ENCODE assay signal across 8 cellular contexts in the genomic region with DNA sequence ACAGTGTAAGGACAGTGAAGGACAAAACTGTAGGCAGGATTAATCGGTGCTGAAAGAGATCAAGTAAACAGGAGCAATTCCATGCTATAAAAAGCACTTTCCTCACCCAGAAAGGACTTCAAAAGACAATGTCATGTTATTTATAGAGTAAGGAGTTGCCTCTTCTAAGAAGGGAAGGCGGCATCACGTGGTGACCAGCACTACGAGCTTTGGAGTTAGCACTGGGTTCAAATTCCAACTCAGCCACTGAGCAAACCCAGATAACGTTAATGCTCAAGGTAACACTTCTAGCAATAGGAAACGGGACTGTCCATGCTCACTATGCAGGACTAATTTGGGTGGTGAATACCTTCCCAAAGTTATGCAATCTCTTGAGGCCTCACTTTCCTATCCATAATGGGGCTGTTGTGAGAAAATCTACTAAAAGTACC. TPM values are rescaled to one million over a fixed set of nuclear protein-coding genes. Genes with fewer than 3 reads are reported as not detected.
DNase-seq lines count a peak whose midpoint lies in the region; ATAC-seq, FAIRE-seq and TF ChIP-seq lines count a peak whose summit lies in the region.

No MANE protein-coding gene starts in this region.

- FAIRE-seq in GM12878 (lab: Jason Lieb, UNC), result no peak
- FAIRE-seq in HTR-8/SVneo (lab: Jason Lieb, UNC), result no peak

- no peaks in the 10 kb centered on the region for H4K20me1 ChIP-seq in GM12878 (ENCODE audit: control insufficient read depth, insufficient read depth)

- H3K9ac ChIP-seq in GM12878 (ENCODE audit: control insufficient read depth, insufficient read depth, low read length), result peak overlapping the region; percentile 81; the same call in 1 of the 2 replicates

- H3K4me3 ChIP-seq in GM12878, result peak overlapping the region; percentile 83
- H3K4me3 ChIP-seq in lower lobe of right lung, result peak overlapping the region; percentile 86
- peak overlapping the region; percentile 66 for H3K4me3 ChIP-seq in vagina

- 30% methylated on average over 6 of the region's 6 CpGs for WGBS in GM12878 (ENCODE audit: insufficient coverage, insufficient replicate concordance, low lambda C conversion rate, missing lambda C conversion rate)

- H3K79me2 ChIP-seq in GM12878 (ENCODE audit: control insufficient read depth, insufficient read depth, low read length), result peaks cover 22% of the 10 kb centered on the region

- TF ChIP-seq POLR2A in GM12878 (IDR thresholded peaks at IDR 0.05; ENCODE audit: low read depth, low read length) (no peak), vagina (IDR thresholded peaks at IDR 0.05) (no peak)

- H3K27ac ChIP-seq in GM12878 (ENCODE audit: control insufficient read depth, insufficient read depth) (peak overlapping the region; percentile 75), lower lobe of right lung (peak overlapping the region; percentile 76), vagina (peak overlapping the region; percentile 74)

- no peak for TF ChIP-seq RAD21 in GM12878 (IDR thresholded peaks at IDR 0.05; ENCODE audit: insufficient read depth, low read depth, low read length)

- no TSS peak for BruUV-seq in GM12878 (replicated peaks; lab: Mats Ljungman, UMichigan)

- peak overlapping the region; percentile 91 for H3K4me2 ChIP-seq in GM12878 (ENCODE audit: control insufficient read depth, insufficient read depth)

- no peaks in the 10 kb centered on the region for H3K27me3 ChIP-seq in GM12878 (replicated peaks in 1 of 2; ENCODE audit: control insufficient read depth in 2 of 2, insufficient read depth in 2 of 2, low read length in 1 of 2)
- H3K27me3 ChIP-seq in lower lobe of right lung (ENCODE audit: low read depth), result no peaks in the 10 kb centered on the region
- no peaks in the 10 kb centered on the region for H3K27me3 ChIP-seq in vagina

- RAD21 ChIA-PET in GM12878 (lab: Charles Lee; ENCODE audit: unreplicated experiment), result interaction anchor here (1.1 to 1.9 kb wide), 2 partner anchors 33 to 55 kb away, joined by 3 to 10 read pairs; a partner anchor contains a TSS

- DNase-seq in Right ventricle myocardium superior (no peak), left cardiac atrium (no peak), GM12878 (ENCODE audit: low read depth, low spot score) (no peak), lower lobe of right lung (no peak), vagina (ENCODE audit: extremely low spot score in 2 of 2) (no peak), NK-92 (lab: John Stamatoyannopoulos, UW; ENCODE audit: unreplicated experiment) (no peak), HTR-8/SVneo (ENCODE audit: insufficient read length, low spot score) (no peak)

- SMC1A ChIA-PET in GM12878 (lab: Charles Lee; ENCODE audit: uncharacterized antibody, unreplicated experiment), result interaction anchor here (1.0 to 1.8 kb wide), 5 partner anchors 9 to 97 kb away, joined by 3 to 9 read pairs (median 4); a partner anchor contains a TSS

- POLR2A ChIA-PET in GM12878 (lab: Charles Lee), result interaction anchor here (0.8 to 1.0 kb wide), 2 partner anchors 56 to 93 kb away, joined by 3 to 5 read pairs; a partner anchor contains a TSS

- TF ChIP-seq EP300 in GM12878 (IDR thresholded peaks at IDR 0.05; ENCODE audit: borderline replicate concordance in 1 of 2, control insufficient read depth in 1 of 2, low read depth in 2 of 2, low read length in 2 of 2), result no peak

- H3K36me3 ChIP-seq in GM12878 (ENCODE audit: control insufficient read depth in 2 of 2, insufficient read depth in 2 of 2, low read length in 1 of 2), result no peaks in the 10 kb centered on the region
- H3K36me3 ChIP-seq in lower lobe of right lung, result no peaks in the 10 kb centered on the region
- H3K36me3 ChIP-seq in vagina, result no peaks in the 10 kb centered on the region

- CTCF ChIA-PET in GM12878 (lab: Yijun Ruan, JAX), result interaction anchor here (1.0 to 2.0 kb wide), 2 partner anchors 53 to 55 kb away, joined by 3 to 7 read pairs; a partner anchor contains a TSS

- H3K9me3 ChIP-seq in GM12878 (replicated peaks; ENCODE audit: control insufficient read depth, insufficient read depth, low read length) (no peaks in the 10 kb centered on the region), lower lobe of right lung (no peaks in the 10 kb centered on the region), vagina (peaks cover 2% of the 10 kb centered on the region)

- peak overlapping the region; percentile 98 for H2AFZ ChIP-seq in GM12878 (ENCODE audit: control insufficient read depth, low read depth, low read length)

- H3K4me1 ChIP-seq in GM12878 (ENCODE audit: control insufficient read depth, insufficient read depth, low read length) (peaks cover 7% of the 10 kb centered on the region; the same call in 1 of the 2 replicates), lower lobe of right lung (peaks cover 24% of the 10 kb centered on the region), vagina (peaks cover 19% of the 10 kb centered on the region)

- in situ Hi-C loops in GM12878 (cut with MboI), result no loop called here

- TF ChIP-seq CTCF in GM12878 (IDR thresholded peaks at IDR 0.05 in 2 of 3, conservative IDR thresholded peaks at IDR 0.05 in 1 of 3; ENCODE audit: control insufficient read depth in 2 of 3, extremely low read depth in 1 of 3, insufficient read depth in 1 of 3, low read depth in 3 of 3, low read length in 3 of 3) (no peak), lower lobe of right lung (IDR thresholded peaks at IDR 0.05) (no peak), vagina (IDR thresholded peaks at IDR 0.05) (no peak)

- intact Hi-C loops in Right ventricle myocardium superior (cut with DNase I) (loop anchor here (10.0 kb wide), 1 partner anchor 51 kb away; no protein-coding TSS in a partner anchor), left cardiac atrium (cut with DNase I) (loop anchor here in 1 of 2 donors (2.0 kb wide), 1 partner anchor 55 kb away; a partner anchor contains a TSS), GM12878 (cut with micrococcal nuclease; ENCODE audit: unreplicated experiment) (no loop called here), lower lobe of right lung (cut with DNase I) (no loop called here), vagina (cut with DNase I) (no loop called here)

- ATAC-seq in Right ventricle myocardium superior (ENCODE audit: poor library complexity) (peak; percentile 12), left cardiac atrium (no peak), GM12878 (no peak), lower lobe of right lung (no peak), GM21381 (IDR thresholded peaks at IDR 0.05; ENCODE audit: unreplicated experiment) (no peak)

TF ChIP-seq in GM12878, 131 proteins besides CTCF, POLR2A, EP300 and RAD21 (continues in another document):
- TF ChIP-seq, protein P1, sequence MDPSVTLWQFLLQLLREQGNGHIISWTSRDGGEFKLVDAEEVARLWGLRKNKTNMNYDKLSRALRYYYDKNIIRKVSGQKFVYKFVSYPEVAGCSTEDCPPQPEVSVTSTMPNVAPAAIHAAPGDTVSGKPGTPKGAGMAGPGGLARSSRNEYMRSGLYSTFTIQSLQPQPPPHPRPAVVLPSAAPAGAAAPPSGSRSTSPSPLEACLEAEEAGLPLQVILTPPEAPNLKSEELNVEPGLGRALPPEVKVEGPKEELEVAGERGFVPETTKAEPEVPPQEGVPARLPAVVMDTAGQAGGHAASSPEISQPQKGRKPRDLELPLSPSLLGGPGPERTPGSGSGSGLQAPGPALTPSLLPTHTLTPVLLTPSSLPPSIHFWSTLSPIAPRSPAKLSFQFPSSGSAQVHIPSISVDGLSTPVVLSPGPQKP (IDR thresholded peaks at IDR 0.05; ENCODE audit: low read depth, low read length), result 0 out of 2 replicates have a peak, but pooled peaks have one; percentile 11

RNA-seq across cellular contexts. Expression of a gene that starts 0.7 kb away (rescaled TPM):
- total RNA-seq in Right ventricle myocardium superior, result 16.9 TPM
- total RNA-seq in left cardiac atrium, result 10 to 100 TPM in 1 of 2 donors, 1 to 10 TPM in 1; 7.6 to 11.1 TPM
- total RNA-seq in GM12878 (2013; cell fraction: nucleolus; rRNA removed), result 14.2 and 22.3 TPM in 2 replicates
- 5.1 and 8.0 TPM in 2 replicates for total RNA-seq in GM12878 (2014; rRNA removed)
- 7.5 and 8.3 TPM in 2 replicates for total RNA-seq in GM12878 (2014; rRNA removed; fragmentation: Illumina TruSeq; extraction: Trizol)
- 6.3 and 9.6 TPM in 2 replicates for total RNA-seq in GM12878 (2021)
- 0.68 TPM for polyA plus RNA-seq in GM12878 (2011; ENCODE audit: low read depth)
- 10.6 and 12.6 TPM in 2 replicates for polyA plus RNA-seq in GM12878 (2011; rRNA removed)
- polyA plus RNA-seq in GM12878 (2011; cell fraction: cytosol; rRNA removed), result 5.7 and 7.9 TPM in 2 replicates
- polyA plus RNA-seq in GM12878 (2011; cell fraction: nucleus; rRNA removed), result 4.9 and 5.7 TPM in 2 replicates
- polyA plus RNA-seq in GM12878 (2012), result 1.7 and 2.8 TPM in 2 replicates
- 8.5 TPM in 2 replicates for polyA plus RNA-seq in GM12878 (2014; fragmentation: Illumina TruSeq; extraction: Trizol)
- polyA plus RNA-seq in GM12878 (2014; fragmentation: Nextera tagmentation; extraction: Ambion mirVana), result 1 to 10 TPM; 1.9 to 2.4 TPM
- polyA plus RNA-seq in GM12878 (2014; rRNA removed), result 6.4 and 6.9 TPM in 2 replicates
- polyA plus RNA-seq in GM12878 (2016; fragmentation: Nextera tagmentation; extraction: Ambion mirVana), result 1 to 10 TPM; 3.6 to 3.7 TPM
- 15.0 and 16.0 TPM in 2 replicates for polyA minus RNA-seq in GM12878 (2011; rRNA and poly(A)+ RNA removed)
- 4.7 and 5.9 TPM in 2 replicates for polyA minus RNA-seq in GM12878 (2011; cell fraction: cytosol; rRNA and poly(A)+ RNA removed)
- 8.3 and 14.9 TPM in 2 replicates for polyA minus RNA-seq in GM12878 (2011; cell fraction: nucleus; rRNA and poly(A)+ RNA removed)
- 8.2 TPM for total RNA-seq in lower lobe of right lung
- total RNA-seq in vagina, result 10.3 TPM

RNA-seq across cellular contexts. Expression of a gene that starts 55.6 kb away (rescaled TPM):
- 2.6 TPM for total RNA-seq in Right ventricle myocardium superior
- total RNA-seq in left cardiac atrium, result 1 to 10 TPM; 1.6 to 4.0 TPM
- 46.8 and 49.1 TPM in 2 replicates for total RNA-seq in GM12878 (2013; cell fraction: nucleolus; rRNA removed)
- total RNA-seq in GM12878 (2014; rRNA removed), result 21.1 and 28.3 TPM in 2 replicates
- 52.4 and 52.8 TPM in 2 replicates for total RNA-seq in GM12878 (2014; rRNA removed; fragmentation: Illumina TruSeq; extraction: Trizol)
- 46.1 and 51.0 TPM in 2 replicates for total RNA-seq in GM12878 (2021)
- polyA plus RNA-seq in GM12878 (2011; ENCODE audit: low read depth), result 8.9 TPM
- polyA plus RNA-seq in GM12878 (2011; rRNA removed), result 16.5 and 32.4 TPM in 2 replicates
- 3.2 and 3.3 TPM in 2 replicates for polyA plus RNA-seq in GM12878 (2011; cell fraction: cytosol; rRNA removed)
- polyA plus RNA-seq in GM12878 (2011; cell fraction: nucleus; rRNA removed), result 11.1 and 13.2 TPM in 2 replicates
- 9.5 and 12.0 TPM in 2 replicates for polyA plus RNA-seq in GM12878 (2012)
- 37.5 and 46.7 TPM in 2 replicates for polyA plus RNA-seq in GM12878 (2014; fragmentation: Illumina TruSeq; extraction: Trizol)
- polyA plus RNA-seq in GM12878 (2014; fragmentation: Nextera tagmentation; extraction: Ambion mirVana), result 10 to 100 TPM; 28.2 to 59.4 TPM
- polyA plus RNA-seq in GM12878 (2014; rRNA removed), result 11.2 and 15.6 TPM in 2 replicates
- 10 to 100 TPM; 61.8 to 67.7 TPM for polyA plus RNA-seq in GM12878 (2016; fragmentation: Nextera tagmentation; extraction: Ambion mirVana)
- 26.1 and 32.1 TPM in 2 replicates for polyA minus RNA-seq in GM12878 (2011; rRNA and poly(A)+ RNA removed)
- 5.8 and 6.1 TPM in 2 replicates for polyA minus RNA-seq in GM12878 (2011; cell fraction: cytosol; rRNA and poly(A)+ RNA removed)
- polyA minus RNA-seq in GM12878 (2011; cell fraction: nucleus; rRNA and poly(A)+ RNA removed), result 10.0 and 12.6 TPM in 2 replicates
- total RNA-seq in lower lobe of right lung, result 6.7 TPM
- total RNA-seq in vagina, result 2.5 TPM
